Comparison of ENCODE assay signal across 23 cellular contexts in genomic region chr10:125795111-125795510, GRCh38. TPM values are rescaled to one million over a fixed set of nuclear protein-coding genes. Genes with fewer than 3 reads are reported as not detected.
DNase-seq lines count a peak whose midpoint lies in the region; ATAC-seq, FAIRE-seq and TF ChIP-seq lines count a peak whose summit lies in the region.
"Had no signal": no experiment of that assay in that cellular context is flagged by ENCODE, and none has a peak within 500 bp of the region (broad histone marks: within the 10 kb centered on the region; RNA-seq: fewer than 3 reads in every experiment).

No MANE protein-coding gene starts in this region.

- no peak for FAIRE-seq in frontal cortex (lab: Jason Lieb, UNC)

- no peak for TF ChIP-seq CTCF in testis (IDR thresholded peaks at IDR 0.05)
- no peak for TF ChIP-seq CTCF in osteocyte (IDR thresholded peaks at IDR 0.05)

- peaks cover 8% of the 10 kb centered on the region for H3K36me3 Mint-ChIP-seq in activated naive CD8-positive, alpha-beta T cell treated with anti-CD3 and anti-CD28 coated beads for 36 hours
- H3K36me3 Mint-ChIP-seq in osteocyte (ENCODE audit: unreplicated experiment), result peaks cover 27% of the 10 kb centered on the region

- no peaks in the 10 kb centered on the region for H3K27me3 ChIP-seq in testis
- H3K27me3 ChIP-seq: gastrocnemius medialis, left lung, sigmoid colon, upper lobe of left lung had no signal

- WGBS in testis, 2 donors, result 79 to 91% methylated on average over 2 of the region's 2 CpGs

- H3K4me3 Mint-ChIP-seq in activated naive CD8-positive, alpha-beta T cell treated with anti-CD3 and anti-CD28 coated beads for 36 hours, result no peak overlapping the region
- no peak overlapping the region for H3K4me3 Mint-ChIP-seq in osteocyte (ENCODE audit: unreplicated experiment)
- H3K4me3 Mint-ChIP-seq: activated CD4-positive, alpha-beta T cell treated with anti-CD3 and anti-CD28 coated beads, Interleukin-2, amount 10 ng/mL, durations not matched to agents 24 days and 14 days; stimulated activated naive CD8-positive, alpha-beta T cell treated with anti-CD3 and anti-CD28 coated beads, Interleukin-15, Interleukin-2, amounts not matched to agents 100 ng/mL and 50 ng/mL, for 24 hours had no signal

- H3K36me3 ChIP-seq in testis (ENCODE audit: low read depth, missing control alignments), result no peaks in the 10 kb centered on the region

- H3K9me3 Mint-ChIP-seq in activated naive CD8-positive, alpha-beta T cell treated with anti-CD3 and anti-CD28 coated beads for 36 hours, result no peaks in the 10 kb centered on the region
- no peaks in the 10 kb centered on the region for H3K9me3 Mint-ChIP-seq in osteocyte (ENCODE audit: unreplicated experiment)
- H3K9me3 Mint-ChIP-seq: activated CD4-positive, alpha-beta T cell treated with anti-CD3 and anti-CD28 coated beads, Interleukin-2, amount 10 ng/mL, durations not matched to agents 24 days and 14 days; stimulated activated naive CD8-positive, alpha-beta T cell treated with anti-CD3 and anti-CD28 coated beads, Interleukin-15, Interleukin-2, amounts not matched to agents 100 ng/mL and 50 ng/mL, for 24 hours had no signal

- intact Hi-C loops in testis (cut with DNase I; ENCODE audit: low total_unique reads), result no loop called here

- H3K9me3 ChIP-seq in testis, result no peaks in the 10 kb centered on the region
- H3K9me3 ChIP-seq: gastrocnemius medialis, left lung, sigmoid colon, upper lobe of left lung had no signal

- H3K27ac ChIP-seq in angular gyrus (ENCODE audit: low read depth, low read length), result peak overlapping the region; percentile 86
- no peak overlapping the region for H3K27ac ChIP-seq in testis
- H3K27ac ChIP-seq: gastrocnemius medialis, GM23248, left lung, sigmoid colon, upper lobe of left lung had no signal

- no peak for TF ChIP-seq POLR2A in testis (IDR thresholded peaks at IDR 0.05)

- no peak overlapping the region for H3K27ac Mint-ChIP-seq in activated naive CD8-positive, alpha-beta T cell treated with anti-CD3 and anti-CD28 coated beads for 36 hours
- no peak overlapping the region for H3K27ac Mint-ChIP-seq in osteocyte (ENCODE audit: unreplicated experiment)
- H3K27ac Mint-ChIP-seq: activated CD4-positive, alpha-beta T cell treated with anti-CD3 and anti-CD28 coated beads, Interleukin-2, amount 10 ng/mL, durations not matched to agents 24 days and 14 days; stimulated activated naive CD8-positive, alpha-beta T cell treated with anti-CD3 and anti-CD28 coated beads, Interleukin-15, Interleukin-2, amounts not matched to agents 100 ng/mL and 50 ng/mL, for 24 hours had no signal

- no peaks in the 10 kb centered on the region for H3K27me3 Mint-ChIP-seq in activated naive CD8-positive, alpha-beta T cell treated with anti-CD3 and anti-CD28 coated beads for 36 hours
- H3K27me3 Mint-ChIP-seq in osteocyte (ENCODE audit: unreplicated experiment), result no peaks in the 10 kb centered on the region
- H3K27me3 Mint-ChIP-seq: activated CD4-positive, alpha-beta T cell treated with anti-CD3 and anti-CD28 coated beads, Interleukin-2, amount 10 ng/mL, durations not matched to agents 24 days and 14 days; stimulated activated naive CD8-positive, alpha-beta T cell treated with anti-CD3 and anti-CD28 coated beads, Interleukin-15, Interleukin-2, amounts not matched to agents 100 ng/mL and 50 ng/mL, for 24 hours had no signal

- H3K4me1 ChIP-seq in testis, result no peaks in the 10 kb centered on the region
- H3K4me1 ChIP-seq: gastrocnemius medialis, left lung, sigmoid colon, upper lobe of left lung had no signal

- H3K4me1 Mint-ChIP-seq in activated naive CD8-positive, alpha-beta T cell treated with anti-CD3 and anti-CD28 coated beads for 36 hours, result peaks cover 1% of the 10 kb centered on the region
- H3K4me1 Mint-ChIP-seq in osteocyte (ENCODE audit: unreplicated experiment), result no peaks in the 10 kb centered on the region
- H3K4me1 Mint-ChIP-seq: activated CD4-positive, alpha-beta T cell treated with anti-CD3 and anti-CD28 coated beads, Interleukin-2, amount 10 ng/mL, durations not matched to agents 24 days and 14 days had no signal

- DNase-seq in frontal cortex (ENCODE audit: low spot score in 2 of 2) (peak; percentile 55 to 63), midbrain (lab: John Stamatoyannopoulos, UW) (peak; percentile 86), testis (peak; percentile 30), osteocyte (ENCODE audit: extremely low spot score, unreplicated experiment) (no peak)
- no peak for DNase-seq in activated naive CD8-positive, alpha-beta T cell treated with anti-CD3 and anti-CD28 coated beads for 36 hours
- DNase-seq: activated CD4-positive, alpha-beta T cell treated with anti-CD3 and anti-CD28 coated beads, Interleukin-2, amount 10 ng/mL, durations not matched to agents 24 days and 14 days; activated CD8-positive, alpha-beta memory T cell treated with anti-CD3 and anti-CD28 coated beads, Interleukin-2, amount 50 U/mL, for 48 hours; activated gamma-delta T cell; cerebellar nuclear complex; gastrocnemius medialis; GM23248; Kasumi-1; left lung; NCI-H1092 treated with DMSO at 0.1 percent for 48 hours; NCI-H2081 treated with DMSO at 0.1 percent for 48 hours; NCI-H510A treated with DMSO at 0.1 percent for 48 hours; sigmoid colon; T-helper 1 cell; upper lobe of left lung had no signal

- no peak for ATAC-seq in GM18861 (IDR thresholded peaks at IDR 0.05; ENCODE audit: unreplicated experiment)
- ATAC-seq: gastrocnemius medialis, left lung had no signal

- no peak overlapping the region for H3K4me3 ChIP-seq in testis
- H3K4me3 ChIP-seq: gastrocnemius medialis, GM23248, left lung, sigmoid colon, upper lobe of left lung had no signal

RNA-seq across cellular contexts. Expression of gene MMP21, which starts 19.5 kb away (rescaled TPM):
- total RNA-seq in frontal cortex, result 0.41 TPM
- under 1 TPM; 0.31 to 0.43 TPM for total RNA-seq in testis
- not detected for polyA plus RNA-seq in testis (ENCODE audit: insufficient read depth, low read depth, low replicate concordance)
- not detected for total RNA-seq in activated naive CD8-positive, alpha-beta T cell treated with anti-CD3 and anti-CD28 coated beads for 36 hours
- 0.18 TPM in 1 of 2 replicates, not detected in the other for total RNA-seq in osteocyte
- total RNA-seq: gastrocnemius medialis, GM23248, HT-29 had no signal
- polyA plus RNA-seq: GM23248 had no signal

RNA-seq across cellular contexts. Expression of gene UROS, which starts 27.9 kb away (rescaled TPM):
- total RNA-seq in frontal cortex (51.4 TPM), testis (10 to 100 TPM; 62.5 to 70.3 TPM), osteocyte (68.0 and 69.5 TPM in 2 replicates)
- polyA plus RNA-seq in testis (ENCODE audit: insufficient read depth, low read depth, low replicate concordance), result 69.2 TPM
- total RNA-seq in activated naive CD8-positive, alpha-beta T cell treated with anti-CD3 and anti-CD28 coated beads for 36 hours, result 10 to 100 TPM; 48.4 to 50.1 TPM

RNA-seq across cellular contexts. Expression of gene BCCIP, which starts 28.2 kb away (rescaled TPM):
- total RNA-seq in frontal cortex (35.9 TPM), testis (10 to 100 TPM; 59.8 to 81.9 TPM), osteocyte (34.6 TPM in 2 replicates)
- polyA plus RNA-seq in testis (ENCODE audit: insufficient read depth, low read depth, low replicate concordance), result 63.9 TPM
- 100 to 1,000 TPM; 156 to 158 TPM for total RNA-seq in activated naive CD8-positive, alpha-beta T cell treated with anti-CD3 and anti-CD28 coated beads for 36 hours

Comparison
In these comparisons a context has a peak if more than half of its experiments do, and no peak if none do; other contexts are left out.
1. DNase-seq: peak in frontal cortex (2 of 2), midbrain (single experiment) and testis (single experiment); none in activated naive CD8-positive, alpha-beta T cell treated with anti-CD3 and anti-CD28 coated beads for 36 hours (single experiment) and osteocyte (single experiment).